ENCODE assay signal across 19 cellular contexts in the genomic region with DNA sequence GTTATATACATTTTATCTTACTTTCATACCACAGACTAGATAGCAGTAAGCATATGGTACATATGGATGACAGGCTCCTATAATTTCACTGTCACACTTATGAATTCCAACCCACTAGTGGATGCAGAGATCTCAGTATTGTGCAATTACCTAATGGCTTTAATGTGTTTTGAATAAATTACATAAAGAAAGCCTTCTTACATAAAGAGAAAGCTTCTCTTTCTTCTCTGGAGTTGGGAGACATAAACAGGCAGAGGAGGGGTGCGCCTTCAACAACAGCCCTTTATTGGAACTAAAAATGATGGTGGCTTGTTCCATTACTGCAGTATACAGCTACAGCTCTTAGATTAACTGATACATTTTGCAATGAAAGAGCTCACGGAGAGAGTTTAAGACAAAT. TPM values are rescaled to one million over a fixed set of nuclear protein-coding genes. Genes with fewer than 3 reads are reported as not detected.
A peak's percentile ranks its signal among the peaks of the same experiment; 100 is the strongest.
DNase-seq lines count a peak whose midpoint lies in the region; ATAC-seq and TF ChIP-seq lines count a peak whose summit lies in the region.
"Had no signal": no experiment of that assay in that cellular context is flagged by ENCODE, and none has a peak within 500 bp of the region (broad histone marks: within the 10 kb centered on the region; RNA-seq: fewer than 3 reads in every experiment).

No MANE protein-coding gene starts in this region.

- TF ChIP-seq CTCF in gastrocnemius medialis (IDR thresholded peaks at IDR 0.05 in 4 of 5, conservative IDR thresholded peaks at IDR 0.05 in 1 of 5), result no peak
- TF ChIP-seq CTCF in neural progenitor cell (IDR thresholded peaks at IDR 0.05), result no peak
- TF ChIP-seq CTCF in CD4-positive, alpha-beta T cell (IDR thresholded peaks at IDR 0.05), result no peak

- no peak overlapping the region for H3K27ac Mint-ChIP-seq in neural progenitor cell
- no peak overlapping the region for H3K27ac Mint-ChIP-seq in CD4-positive, alpha-beta T cell
- H3K27ac Mint-ChIP-seq: HFFc6, IgD-negative memory B cell had no signal

- no peaks in the 10 kb centered on the region for H4K20me1 ChIP-seq in neural progenitor cell (ENCODE audit: low read depth)

- intact Hi-C loops in sciatic nerve (cut with DNase I), result loop anchor here (10.0 kb wide), 2 partner anchors 71 to 159 kb away; no protein-coding TSS in a partner anchor
- intact Hi-C loops in gastrocnemius medialis (cut with DNase I; ENCODE audit: low total_unique reads), result loop anchor here (5.0 kb wide), 2 partner anchors 97 to 162 kb away; no protein-coding TSS in a partner anchor
- intact Hi-C loops in CD4-positive, alpha-beta T cell (cut with DNase I, micrococcal nuclease), result loop anchor here in 1 of 2 experiments (5.0 kb wide), 1 partner anchor 162 kb away; no protein-coding TSS in a partner anchor

- H3K36me3 ChIP-seq in gastrocnemius medialis (no peaks in the 10 kb centered on the region), neural progenitor cell (no peaks in the 10 kb centered on the region)
- H3K36me3 ChIP-seq: SJCRH30 had no signal

- H3F3A ChIP-seq in neural progenitor cell (ENCODE audit: low read depth), result no peaks in the 10 kb centered on the region

- in situ Hi-C loops in gastrocnemius medialis (cut with MboI; ENCODE audit: low sequenced_read_pairs in 4 of 4), result loop anchor here in 2 of 4 donors (10.0 kb wide), 2 partner anchors 99 to 159 kb away; no protein-coding TSS in a partner anchor

- POLR2A ChIA-PET in CD4-positive, alpha-beta T cell (lab: Charles Lee), result no interaction called here

- CTCF ChIA-PET in CD4-positive, alpha-beta T cell (lab: Charles Lee), result no interaction called here

- no peak for TF ChIP-seq POLR2A in gastrocnemius medialis (IDR thresholded peaks at IDR 0.05)

- H3K4me1 ChIP-seq in gastrocnemius medialis, result no peaks in the 10 kb centered on the region
- no peaks in the 10 kb centered on the region for H3K4me1 ChIP-seq in neural progenitor cell
- H3K4me1 ChIP-seq: SJCRH30 had no signal

- no peak overlapping the region for H3K4me2 ChIP-seq in neural progenitor cell

- peaks cover 2% of the 10 kb centered on the region for H3K36me3 Mint-ChIP-seq in neural progenitor cell
- H3K36me3 Mint-ChIP-seq in CD4-positive, alpha-beta T cell (ENCODE audit: low read depth), result no peaks in the 10 kb centered on the region

- H3K27me3 Mint-ChIP-seq in neural progenitor cell (ENCODE audit: insufficient read depth, low read depth), result no peaks in the 10 kb centered on the region
- no peaks in the 10 kb centered on the region for H3K27me3 Mint-ChIP-seq in CD4-positive, alpha-beta T cell
- H3K27me3 Mint-ChIP-seq: IgD-negative memory B cell had no signal

- H3K79me2 ChIP-seq in neural progenitor cell (ENCODE audit: low read depth), result no peaks in the 10 kb centered on the region

- no peak overlapping the region for H2AFZ ChIP-seq in neural progenitor cell (replicated peaks)

- H3K9me3 ChIP-seq in gastrocnemius medialis (no peaks in the 10 kb centered on the region), neural progenitor cell (ENCODE audit: low read depth) (no peaks in the 10 kb centered on the region)
- no peaks in the 10 kb centered on the region for H3K9me3 ChIP-seq in CD4-positive, alpha-beta T cell (ENCODE audit: control insufficient read depth, low read length)
- H3K9me3 ChIP-seq: SJCRH30 had no signal

- ATAC-seq in sciatic nerve, result peak; percentile 52
- no peak for ATAC-seq in gastrocnemius medialis
- ATAC-seq in CD4-positive, alpha-beta T cell (ENCODE audit: poor library complexity), result no peak

- H3K4me3 ChIP-seq in gastrocnemius medialis (no peak overlapping the region), neural progenitor cell (no peak overlapping the region)
- H3K4me3 ChIP-seq: SJCRH30 had no signal

- H3K27ac ChIP-seq in cingulate gyrus (ENCODE audit: low read depth, low read length), result peak overlapping the region; percentile 76
- no peak overlapping the region for H3K27ac ChIP-seq in gastrocnemius medialis
- no peak overlapping the region for H3K27ac ChIP-seq in neural progenitor cell
- no peak overlapping the region for H3K27ac ChIP-seq in CD4-positive, alpha-beta T cell (ENCODE audit: low read depth, low read length)
- H3K27ac ChIP-seq: RWPE1, SJCRH30 had no signal

- no peak overlapping the region for H3K9ac ChIP-seq in neural progenitor cell

- no peak overlapping the region for H3K4me3 Mint-ChIP-seq in neural progenitor cell
- H3K4me3 Mint-ChIP-seq in CD4-positive, alpha-beta T cell, result no peak overlapping the region
- H3K4me3 Mint-ChIP-seq: HFFc6, IgD-negative memory B cell had no signal

- H3K27me3 ChIP-seq in gastrocnemius medialis (no peaks in the 10 kb centered on the region), neural progenitor cell (no peaks in the 10 kb centered on the region)
- no peaks in the 10 kb centered on the region for H3K27me3 ChIP-seq in CD4-positive, alpha-beta T cell (ENCODE audit: control insufficient read depth, insufficient read depth, low read length)
- H3K27me3 ChIP-seq: SJCRH30 had no signal

- no peaks in the 10 kb centered on the region for H3K9me3 Mint-ChIP-seq in neural progenitor cell
- no peaks in the 10 kb centered on the region for H3K9me3 Mint-ChIP-seq in CD4-positive, alpha-beta T cell
- H3K9me3 Mint-ChIP-seq: HFFc6, IgD-negative memory B cell had no signal

- DNase-seq in RPMI7951 (ENCODE audit: low read depth), result peak; percentile 21
- peak; percentile 71 for DNase-seq in inferior parietal cortex (ENCODE audit: extremely low spot score)
- DNase-seq in sciatic nerve (ENCODE audit: low spot score), result no peak
- DNase-seq in gastrocnemius medialis, result no peak
- DNase-seq in mesenteric fat pad (ENCODE audit: low spot score), result no peak
- no peak for DNase-seq in neural progenitor cell (ENCODE audit: low spot score)
- no peak for DNase-seq in CD4-positive, alpha-beta T cell
- DNase-seq: ACHN; AML-193; Calu3; HFFc6; NCI-H187; NCI-H446; NCI-H69; NK-92 treated with Interleukin-12 subunit alpha and Interleukin-12 subunit beta, amount 100 ng/mL, for 24 hours; SJCRH30 had no signal

- no peaks in the 10 kb centered on the region for H3K4me1 Mint-ChIP-seq in neural progenitor cell
- no peaks in the 10 kb centered on the region for H3K4me1 Mint-ChIP-seq in CD4-positive, alpha-beta T cell (ENCODE audit: low read depth)

RNA-seq across cellular contexts. Expression of a gene that starts 52.5 kb away (rescaled TPM):
- total RNA-seq in RPMI7951 (2014; rRNA removed; shearing (Covaris generic)), result 13.5 and 16.5 TPM in 2 replicates
- total RNA-seq in sciatic nerve (61.6 TPM), gastrocnemius medialis (10 to 100 TPM; 18.3 to 68.7 (median 36.8) TPM), mesenteric fat pad (47.0 TPM), neural progenitor cell (ENCODE audit: low replicate concordance) (26.8 and 34.5 TPM in 2 replicates)
- 1 to 10 TPM; 7.9 to 8.8 TPM for total RNA-seq in CD4-positive, alpha-beta T cell

RNA-seq across cellular contexts. Expression of a gene that starts 55.6 kb away (rescaled TPM):
- total RNA-seq in RPMI7951 (2014; rRNA removed; shearing (Covaris generic)), result 0.96 and 3.1 TPM in 2 replicates
- total RNA-seq in sciatic nerve, result 23.3 TPM
- 1 to 10 TPM in 1 of 4 donors, under 1 TPM in 3; 0.15 to 1.3 (median 0.58) TPM for total RNA-seq in gastrocnemius medialis
- total RNA-seq in mesenteric fat pad, result 3.6 TPM
- 7.3 and 11.8 TPM in 2 replicates for total RNA-seq in neural progenitor cell (ENCODE audit: low replicate concordance)
- 1 to 10 TPM; 1.2 TPM for total RNA-seq in CD4-positive, alpha-beta T cell

Comparison
In these comparisons a context has a peak if more than half of its experiments do, and no peak if none do; other contexts are left out.
1. DNase-seq: peak in RPMI7951 (single experiment) and inferior parietal cortex (single experiment); none in sciatic nerve (single experiment), gastrocnemius medialis (0 of 2), mesenteric fat pad (single experiment), neural progenitor cell (single experiment) and CD4-positive, alpha-beta T cell (0 of 10).